In genomic region chr19:6516018-6516658, GRCh38 we compare ENCODE assay signal across 8 cellular contexts.
A peak's percentile ranks its signal among the peaks of the same experiment; 100 is the strongest.
DNase-seq lines count a peak whose midpoint lies in the region; TF ChIP-seq lines count a peak whose summit lies in the region.

No MANE protein-coding gene starts in this region.

- no peaks in the 10 kb centered on the region for H3K36me3 ChIP-seq in HEK293 (ENCODE audit: control insufficient read depth in 2 of 2, insufficient read depth in 1 of 2, low read length in 2 of 2)

- POLR2A ChIA-PET in HEK293 (lab: Yijun Ruan, JAX) = interaction anchor here (0.5 to 1.6 kb wide), 7 partner anchors 9 to 347 kb away, joined by 3 to 17 read pairs (median 4); partner anchors contain the start of genes SLC25A23, TNFSF9 and TUBB4A

- TF ChIP-seq CTCF in HEK293 (tag by site-specific recombination; IDR thresholded peaks at IDR 0.05) (no peak), coronary artery (IDR thresholded peaks at IDR 0.05) (no peak)

- H3K4me3 ChIP-seq in HEK293 (ENCODE audit: low read depth, low read length) = peak overlapping the region; percentile 57
- H3K4me3 ChIP-seq in coronary artery = peak overlapping the region; percentile 80

- CTCF ChIA-PET in HEK293 (lab: Yijun Ruan, JAX) = interaction anchor here (0.5 to 2.9 kb wide), 28 partner anchors 9 to 1569 kb away, joined by 3 to 20 read pairs (median 4); partner anchors contain the start of genes DENND1C, FUT3, GPR108 and VAV1

- H3K4me1 ChIP-seq in HEK293 (ENCODE audit: control insufficient read depth, insufficient read depth, low read length) = no peaks in the 10 kb centered on the region

- H3K27me3 ChIP-seq in layer of hippocampus (ENCODE audit: control insufficient read depth, insufficient read depth, low read length) = no peaks in the 10 kb centered on the region

- DNase-seq in ELF-1 (ENCODE audit: low read depth, low spot score) (peak; percentile 98), NCI-H2171 (lab: John Stamatoyannopoulos, UW) (peak; percentile 56), coronary artery (ENCODE audit: low spot score) (peak; percentile 86), NCI-H187 (lab: John Stamatoyannopoulos, UW) (no peak)
- DNase-seq in activated CD4-positive, CD25-positive, alpha-beta regulatory T cell treated with anti-CD3 and anti-CD28 coated beads, Interleukin-2, amount 50 U/mL, for 72 hours = peak; percentile 81
- peak; percentile 64 to 72 for DNase-seq in stimulated activated CD4-positive, alpha-beta T cell treated with anti-CD3 and anti-CD28 coated beads, Interleukin-15, amount 100 ng/mL, for 48 hours (ENCODE audit: low read depth in 2 of 2)

- H3K9me3 ChIP-seq in HEK293 (ENCODE audit: control insufficient read depth, insufficient read depth, low read depth, low read length) = no peaks in the 10 kb centered on the region

- H3K27ac ChIP-seq in HEK293 (ENCODE audit: extremely low read depth, low read depth, low read length) = peak overlapping the region; percentile 69; the same call in 1 of the 2 replicates
- H3K27ac ChIP-seq in coronary artery = peak overlapping the region; percentile 27 to 74
- peak overlapping the region; percentile 92 for H3K27ac ChIP-seq in layer of hippocampus (ENCODE audit: low read depth, low read length)

TF ChIP-seq in HEK293, 187 proteins besides CTCF, POLR2A, EP300 and RAD21 (continues in another document):
- TF ChIP-seq INSM2 (tag by site-specific recombination; IDR thresholded peaks at IDR 0.05) (no peak), ZNF2 (tag by site-specific recombination; IDR thresholded peaks at IDR 0.05) (no peak), ZNF549 (tag by site-specific recombination; IDR thresholded peaks at IDR 0.05) (no peak), ZBTB10 (tag by site-specific recombination; IDR thresholded peaks at IDR 0.05) (no peak), KLF9 (tag by site-specific recombination; IDR thresholded peaks at IDR 0.05; ENCODE audit: low read depth) (peak; percentile 92), ZNF394 (tag by site-specific recombination; IDR thresholded peaks at IDR 0.05; ENCODE audit: borderline replicate concordance) (no peak; the same call in none of the 2 replicates), ZNF239 (tag by site-specific recombination; IDR thresholded peaks at IDR 0.05) (0 out of 2 replicates have a peak, but pooled peaks have one; percentile 5), GLIS2 (tag by site-specific recombination; IDR thresholded peaks at IDR 0.05) (peak; percentile 22; the same call in 1 of the 2 replicates), ZXDB (tag by site-specific recombination; IDR thresholded peaks at IDR 0.05) (peak; percentile 35; the same call in 1 of the 2 replicates), KLF1 (tag by site-specific recombination; IDR thresholded peaks at IDR 0.05) (peak; percentile 59), SETDB1 (IDR thresholded peaks at IDR 0.05; ENCODE audit: insufficient read length, low read length) (no peak), KLF16 (tag by site-specific recombination; IDR thresholded peaks at IDR 0.05) (peak; percentile 63; the same call in 1 of the 2 replicates), ZNF704 (tag by site-specific recombination; IDR thresholded peaks at IDR 0.05) (no peak), PRDM10 (tag by site-specific recombination; IDR thresholded peaks at IDR 0.05) (peak; percentile 68), SP3 (tag by site-specific recombination; IDR thresholded peaks at IDR 0.05) (peak; percentile 95), ZNF776 (tag by site-specific recombination; IDR thresholded peaks at IDR 0.05; ENCODE audit: borderline replicate concordance) (no peak), ZNF112 (tag by site-specific recombination; IDR thresholded peaks at IDR 0.05) (no peak), ZNF292 (tag by site-specific recombination; IDR thresholded peaks at IDR 0.05; ENCODE audit: borderline replicate concordance, low read depth) (no peak), HOXA7 (CRISPR knock-in tag; IDR thresholded peaks at IDR 0.05; ENCODE audit: borderline replicate concordance) (no peak), ZNF341 (tag by site-specific recombination; IDR thresholded peaks at IDR 0.05; ENCODE audit: low read depth) (peak; percentile 53), SP2 (tag by site-specific recombination; IDR thresholded peaks at IDR 0.05) (peak; percentile 97)

Comparison
In these comparisons a context has a peak if more than half of its experiments do, and no peak if none do; other contexts are left out.
1. DNase-seq: peak in ELF-1 (single experiment), NCI-H2171 (single experiment), activated CD4-positive, CD25-positive, alpha-beta regulatory T cell treated with anti-CD3 and anti-CD28 coated beads, Interleukin-2, amount 50 U/mL, for 72 hours (single experiment), coronary artery (single experiment) and stimulated activated CD4-positive, alpha-beta T cell treated with anti-CD3 and anti-CD28 coated beads, Interleukin-15, amount 100 ng/mL, for 48 hours (2 of 2); none in NCI-H187 (0 of 2).
2. Peak in every context shown above with its lines, with median percentiles within 50 percentile points of each other: H3K27ac ChIP-seq.